ENCODE assay signal across 1 cellular context in the genomic region with DNA sequence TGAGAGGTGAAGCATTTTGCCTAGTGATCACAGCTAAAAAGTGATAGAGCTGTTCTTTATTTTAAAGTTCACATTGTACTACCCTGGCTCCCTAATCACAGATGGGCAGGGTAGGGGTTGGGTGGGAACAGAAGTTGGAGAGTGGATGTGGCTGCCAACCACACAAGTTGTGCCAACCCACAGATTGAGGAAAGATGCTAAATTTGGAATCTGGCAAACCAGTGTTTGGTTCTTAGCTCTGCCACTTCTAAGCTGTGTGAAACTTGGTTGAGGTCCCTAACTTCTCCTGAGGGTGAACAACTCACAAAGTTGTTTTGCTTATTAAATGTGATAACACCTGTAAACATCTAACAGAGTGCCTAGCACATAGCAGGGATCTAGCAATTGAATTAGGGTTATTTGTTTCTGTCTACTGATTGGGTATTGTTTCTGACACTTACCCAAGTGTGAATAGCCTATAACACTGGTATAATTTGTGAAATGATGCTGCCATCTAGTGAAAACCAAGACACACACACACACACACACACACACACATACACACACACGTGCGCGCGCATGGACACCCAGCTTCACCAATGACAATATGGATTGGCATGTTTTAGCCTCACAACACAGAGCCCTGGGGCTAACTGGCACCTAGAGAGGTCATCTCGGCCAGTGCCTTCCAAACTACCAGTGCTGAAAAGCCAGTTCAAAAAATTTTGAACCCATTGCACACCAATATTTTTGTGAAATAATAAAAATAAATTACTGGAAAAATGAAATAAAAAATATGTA.
TF ChIP-seq lines count a peak whose summit lies in the region.

No MANE protein-coding gene starts in this region.

TF ChIP-seq in HepG2, 621 proteins besides CTCF, POLR2A, EP300 and RAD21 (continued from another document and continues in another):
- TF ChIP-seq, protein P1, sequence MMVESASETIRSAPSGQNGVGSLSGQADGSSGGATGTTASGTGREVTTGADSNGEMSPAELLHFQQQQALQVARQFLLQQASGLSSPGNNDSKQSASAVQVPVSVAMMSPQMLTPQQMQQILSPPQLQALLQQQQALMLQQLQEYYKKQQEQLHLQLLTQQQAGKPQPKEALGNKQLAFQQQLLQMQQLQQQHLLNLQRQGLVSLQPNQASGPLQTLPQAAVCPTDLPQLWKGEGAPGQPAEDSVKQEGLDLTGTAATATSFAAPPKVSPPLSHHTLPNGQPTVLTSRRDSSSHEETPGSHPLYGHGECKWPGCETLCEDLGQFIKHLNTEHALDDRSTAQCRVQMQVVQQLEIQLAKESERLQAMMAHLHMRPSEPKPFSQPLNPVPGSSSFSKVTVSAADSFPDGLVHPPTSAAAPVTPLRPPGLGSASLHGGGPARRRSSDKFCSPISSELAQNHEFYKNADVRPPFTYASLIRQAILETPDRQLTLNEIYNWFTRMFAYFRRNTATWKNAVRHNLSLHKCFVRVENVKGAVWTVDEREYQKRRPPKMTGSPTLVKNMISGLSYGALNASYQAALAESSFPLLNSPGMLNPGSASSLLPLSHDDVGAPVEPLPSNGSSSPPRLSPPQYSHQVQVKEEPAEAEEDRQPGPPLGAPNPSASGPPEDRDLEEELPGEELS (CRISPR knock-in tag; IDR thresholded peaks at IDR 0.05), result peak; percentile 31; the same call in 1 of the 2 replicates
- TF ChIP-seq ZNF792 (CRISPR knock-in tag; IDR thresholded peaks at IDR 0.05) (no peak), ZMAT3 (CRISPR knock-in tag; conservative IDR thresholded peaks at IDR 0.05) (0 out of 2 replicates have a peak, but pooled peaks have one; percentile 36), SCMH1 (CRISPR knock-in tag; IDR thresholded peaks at IDR 0.05; ENCODE audit: borderline replicate concordance) (no peak), ZNF230 (CRISPR knock-in tag; IDR thresholded peaks at IDR 0.05) (peak; percentile 27; the same call in 1 of the 2 replicates), SAP130 (CRISPR knock-in tag; IDR thresholded peaks at IDR 0.05; ENCODE audit: low read depth) (peak; percentile 5; the same call in 1 of the 2 replicates), POLR2AphosphoS2 (IDR thresholded peaks at IDR 0.05; ENCODE audit: low read depth, low read length) (no peak), IRX3 (CRISPR knock-in tag; IDR thresholded peaks at IDR 0.05; ENCODE audit: borderline replicate concordance, low read depth) (no peak), STAG1 (CRISPR knock-in tag; IDR thresholded peaks at IDR 0.05) (peak; percentile 69), ZNF350 (CRISPR knock-in tag; IDR thresholded peaks at IDR 0.05; ENCODE audit: borderline replicate concordance, low read depth) (0 out of 2 replicates have a peak, but pooled peaks have one; percentile 26), MXI1 (IDR thresholded peaks at IDR 0.05; ENCODE audit: borderline replicate concordance, low read depth, low read length) (peak; percentile 19; the same call in 1 of the 3 replicates), ESRRA (CRISPR knock-in tag; IDR thresholded peaks at IDR 0.05; ENCODE audit: low read depth) (no peak), ZSCAN21 (CRISPR knock-in tag; IDR thresholded peaks at IDR 0.05; ENCODE audit: borderline replicate concordance) (no peak), KDM6A (CRISPR knock-in tag; IDR thresholded peaks at IDR 0.05; ENCODE audit: low read depth) (no peak), ZMYM4 (CRISPR knock-in tag; IDR thresholded peaks at IDR 0.05) (peak; percentile 75; the same call in 1 of the 2 replicates), ZBTB38 (CRISPR knock-in tag; IDR thresholded peaks at IDR 0.05) (no peak), JUND (CRISPR knock-in tag; IDR thresholded peaks at IDR 0.05) (no peak), HOXA3 (CRISPR knock-in tag; IDR thresholded peaks at IDR 0.05) (no peak), TBX3 (IDR thresholded peaks at IDR 0.05; ENCODE audit: borderline replicate concordance) (peak; percentile 30; the same call in 1 of the 2 replicates), FOXA3 (CRISPR knock-in tag; IDR thresholded peaks at IDR 0.05) (no peak), ZMYM3 (CRISPR knock-in tag; IDR thresholded peaks at IDR 0.05) (no peak), ATRX (CRISPR knock-in tag; IDR thresholded peaks at IDR 0.05; ENCODE audit: borderline replicate concordance) (no peak)
- TF ChIP-seq, protein P2, sequence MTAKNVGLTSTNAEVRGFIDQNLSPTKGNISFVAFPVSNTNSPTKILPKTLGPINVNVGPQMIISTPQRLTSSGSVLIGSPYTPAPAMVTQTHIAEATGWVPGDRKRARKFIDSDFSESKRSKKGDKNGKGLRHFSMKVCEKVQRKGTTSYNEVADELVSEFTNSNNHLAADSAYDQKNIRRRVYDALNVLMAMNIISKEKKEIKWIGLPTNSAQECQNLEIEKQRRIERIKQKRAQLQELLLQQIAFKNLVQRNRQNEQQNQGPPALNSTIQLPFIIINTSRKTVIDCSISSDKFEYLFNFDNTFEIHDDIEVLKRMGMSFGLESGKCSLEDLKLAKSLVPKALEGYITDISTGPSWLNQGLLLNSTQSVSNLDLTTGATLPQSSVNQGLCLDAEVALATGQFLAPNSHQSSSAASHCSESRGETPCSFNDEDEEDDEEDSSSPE (CRISPR knock-in tag; IDR thresholded peaks at IDR 0.05), result 0 out of 2 replicates have a peak, but pooled peaks have one; percentile 16
- TF ChIP-seq, protein P3, sequence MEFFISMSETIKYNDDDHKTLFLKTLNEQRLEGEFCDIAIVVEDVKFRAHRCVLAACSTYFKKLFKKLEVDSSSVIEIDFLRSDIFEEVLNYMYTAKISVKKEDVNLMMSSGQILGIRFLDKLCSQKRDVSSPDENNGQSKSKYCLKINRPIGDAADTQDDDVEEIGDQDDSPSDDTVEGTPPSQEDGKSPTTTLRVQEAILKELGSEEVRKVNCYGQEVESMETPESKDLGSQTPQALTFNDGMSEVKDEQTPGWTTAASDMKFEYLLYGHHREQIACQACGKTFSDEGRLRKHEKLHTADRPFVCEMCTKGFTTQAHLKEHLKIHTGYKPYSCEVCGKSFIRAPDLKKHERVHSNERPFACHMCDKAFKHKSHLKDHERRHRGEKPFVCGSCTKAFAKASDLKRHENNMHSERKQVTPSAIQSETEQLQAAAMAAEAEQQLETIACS (CRISPR knock-in tag; IDR thresholded peaks at IDR 0.05), result peak; percentile 71
- TF ChIP-seq, protein P4, sequence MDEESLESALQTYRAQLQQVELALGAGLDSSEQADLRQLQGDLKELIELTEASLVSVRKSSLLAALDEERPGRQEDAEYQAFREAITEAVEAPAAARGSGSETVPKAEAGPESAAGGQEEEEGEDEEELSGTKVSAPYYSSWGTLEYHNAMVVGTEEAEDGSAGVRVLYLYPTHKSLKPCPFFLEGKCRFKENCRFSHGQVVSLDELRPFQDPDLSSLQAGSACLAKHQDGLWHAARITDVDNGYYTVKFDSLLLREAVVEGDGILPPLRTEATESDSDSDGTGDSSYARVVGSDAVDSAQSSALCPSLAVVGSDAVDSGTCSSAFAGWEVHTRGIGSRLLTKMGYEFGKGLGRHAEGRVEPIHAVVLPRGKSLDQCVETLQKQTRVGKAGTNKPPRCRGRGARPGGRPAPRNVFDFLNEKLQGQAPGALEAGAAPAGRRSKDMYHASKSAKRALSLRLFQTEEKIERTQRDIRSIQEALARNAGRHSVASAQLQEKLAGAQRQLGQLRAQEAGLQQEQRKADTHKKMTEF (CRISPR knock-in tag; IDR thresholded peaks at IDR 0.05), result no peak
- TF ChIP-seq, protein P5, sequence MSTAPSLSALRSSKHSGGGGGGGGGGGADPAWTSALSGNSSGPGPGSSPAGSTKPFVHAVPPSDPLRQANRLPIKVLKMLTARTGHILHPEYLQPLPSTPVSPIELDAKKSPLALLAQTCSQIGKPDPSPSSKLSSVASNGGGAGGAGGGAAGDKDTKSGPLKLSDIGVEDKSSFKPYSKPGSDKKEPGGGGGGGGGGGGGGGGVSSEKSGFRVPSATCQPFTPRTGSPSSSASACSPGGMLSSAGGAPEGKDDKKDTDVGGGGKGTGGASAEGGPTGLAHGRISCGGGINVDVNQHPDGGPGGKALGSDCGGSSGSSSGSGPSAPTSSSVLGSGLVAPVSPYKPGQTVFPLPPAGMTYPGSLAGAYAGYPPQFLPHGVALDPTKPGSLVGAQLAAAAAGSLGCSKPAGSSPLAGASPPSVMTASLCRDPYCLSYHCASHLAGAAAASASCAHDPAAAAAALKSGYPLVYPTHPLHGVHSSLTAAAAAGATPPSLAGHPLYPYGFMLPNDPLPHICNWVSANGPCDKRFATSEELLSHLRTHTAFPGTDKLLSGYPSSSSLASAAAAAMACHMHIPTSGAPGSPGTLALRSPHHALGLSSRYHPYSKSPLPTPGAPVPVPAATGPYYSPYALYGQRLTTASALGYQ (CRISPR knock-in tag; IDR thresholded peaks at IDR 0.05), result no peak
- TF ChIP-seq, protein P6, sequence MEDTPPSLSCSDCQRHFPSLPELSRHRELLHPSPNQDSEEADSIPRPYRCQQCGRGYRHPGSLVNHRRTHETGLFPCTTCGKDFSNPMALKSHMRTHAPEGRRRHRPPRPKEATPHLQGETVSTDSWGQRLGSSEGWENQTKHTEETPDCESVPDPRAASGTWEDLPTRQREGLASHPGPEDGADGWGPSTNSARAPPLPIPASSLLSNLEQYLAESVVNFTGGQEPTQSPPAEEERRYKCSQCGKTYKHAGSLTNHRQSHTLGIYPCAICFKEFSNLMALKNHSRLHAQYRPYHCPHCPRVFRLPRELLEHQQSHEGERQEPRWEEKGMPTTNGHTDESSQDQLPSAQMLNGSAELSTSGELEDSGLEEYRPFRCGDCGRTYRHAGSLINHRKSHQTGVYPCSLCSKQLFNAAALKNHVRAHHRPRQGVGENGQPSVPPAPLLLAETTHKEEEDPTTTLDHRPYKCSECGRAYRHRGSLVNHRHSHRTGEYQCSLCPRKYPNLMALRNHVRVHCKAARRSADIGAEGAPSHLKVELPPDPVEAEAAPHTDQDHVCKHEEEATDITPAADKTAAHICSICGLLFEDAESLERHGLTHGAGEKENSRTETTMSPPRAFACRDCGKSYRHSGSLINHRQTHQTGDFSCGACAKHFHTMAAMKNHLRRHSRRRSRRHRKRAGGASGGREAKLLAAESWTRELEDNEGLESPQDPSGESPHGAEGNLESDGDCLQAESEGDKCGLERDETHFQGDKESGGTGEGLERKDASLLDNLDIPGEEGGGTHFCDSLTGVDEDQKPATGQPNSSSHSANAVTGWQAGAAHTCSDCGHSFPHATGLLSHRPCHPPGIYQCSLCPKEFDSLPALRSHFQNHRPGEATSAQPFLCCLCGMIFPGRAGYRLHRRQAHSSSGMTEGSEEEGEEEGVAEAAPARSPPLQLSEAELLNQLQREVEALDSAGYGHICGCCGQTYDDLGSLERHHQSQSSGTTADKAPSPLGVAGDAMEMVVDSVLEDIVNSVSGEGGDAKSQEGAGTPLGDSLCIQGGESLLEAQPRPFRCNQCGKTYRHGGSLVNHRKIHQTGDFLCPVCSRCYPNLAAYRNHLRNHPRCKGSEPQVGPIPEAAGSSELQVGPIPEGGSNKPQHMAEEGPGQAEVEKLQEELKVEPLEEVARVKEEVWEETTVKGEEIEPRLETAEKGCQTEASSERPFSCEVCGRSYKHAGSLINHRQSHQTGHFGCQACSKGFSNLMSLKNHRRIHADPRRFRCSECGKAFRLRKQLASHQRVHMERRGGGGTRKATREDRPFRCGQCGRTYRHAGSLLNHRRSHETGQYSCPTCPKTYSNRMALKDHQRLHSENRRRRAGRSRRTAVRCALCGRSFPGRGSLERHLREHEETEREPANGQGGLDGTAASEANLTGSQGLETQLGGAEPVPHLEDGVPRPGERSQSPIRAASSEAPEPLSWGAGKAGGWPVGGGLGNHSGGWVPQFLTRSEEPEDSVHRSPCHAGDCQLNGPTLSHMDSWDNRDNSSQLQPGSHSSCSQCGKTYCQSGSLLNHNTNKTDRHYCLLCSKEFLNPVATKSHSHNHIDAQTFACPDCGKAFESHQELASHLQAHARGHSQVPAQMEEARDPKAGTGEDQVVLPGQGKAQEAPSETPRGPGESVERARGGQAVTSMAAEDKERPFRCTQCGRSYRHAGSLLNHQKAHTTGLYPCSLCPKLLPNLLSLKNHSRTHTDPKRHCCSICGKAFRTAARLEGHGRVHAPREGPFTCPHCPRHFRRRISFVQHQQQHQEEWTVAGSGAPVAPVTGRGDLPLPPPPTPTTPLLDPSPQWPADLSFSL (CRISPR knock-in tag; IDR thresholded peaks at IDR 0.05), result peak; percentile 89
- TF ChIP-seq, protein P7, sequence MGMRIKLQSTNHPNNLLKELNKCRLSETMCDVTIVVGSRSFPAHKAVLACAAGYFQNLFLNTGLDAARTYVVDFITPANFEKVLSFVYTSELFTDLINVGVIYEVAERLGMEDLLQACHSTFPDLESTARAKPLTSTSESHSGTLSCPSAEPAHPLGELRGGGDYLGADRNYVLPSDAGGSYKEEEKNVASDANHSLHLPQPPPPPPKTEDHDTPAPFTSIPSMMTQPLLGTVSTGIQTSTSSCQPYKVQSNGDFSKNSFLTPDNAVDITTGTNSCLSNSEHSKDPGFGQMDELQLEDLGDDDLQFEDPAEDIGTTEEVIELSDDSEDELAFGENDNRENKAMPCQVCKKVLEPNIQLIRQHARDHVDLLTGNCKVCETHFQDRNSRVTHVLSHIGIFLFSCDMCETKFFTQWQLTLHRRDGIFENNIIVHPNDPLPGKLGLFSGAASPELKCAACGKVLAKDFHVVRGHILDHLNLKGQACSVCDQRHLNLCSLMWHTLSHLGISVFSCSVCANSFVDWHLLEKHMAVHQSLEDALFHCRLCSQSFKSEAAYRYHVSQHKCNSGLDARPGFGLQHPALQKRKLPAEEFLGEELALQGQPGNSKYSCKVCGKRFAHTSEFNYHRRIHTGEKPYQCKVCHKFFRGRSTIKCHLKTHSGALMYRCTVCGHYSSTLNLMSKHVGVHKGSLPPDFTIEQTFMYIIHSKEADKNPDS (CRISPR knock-in tag; IDR thresholded peaks at IDR 0.05), result no peak
- TF ChIP-seq, protein P8, sequence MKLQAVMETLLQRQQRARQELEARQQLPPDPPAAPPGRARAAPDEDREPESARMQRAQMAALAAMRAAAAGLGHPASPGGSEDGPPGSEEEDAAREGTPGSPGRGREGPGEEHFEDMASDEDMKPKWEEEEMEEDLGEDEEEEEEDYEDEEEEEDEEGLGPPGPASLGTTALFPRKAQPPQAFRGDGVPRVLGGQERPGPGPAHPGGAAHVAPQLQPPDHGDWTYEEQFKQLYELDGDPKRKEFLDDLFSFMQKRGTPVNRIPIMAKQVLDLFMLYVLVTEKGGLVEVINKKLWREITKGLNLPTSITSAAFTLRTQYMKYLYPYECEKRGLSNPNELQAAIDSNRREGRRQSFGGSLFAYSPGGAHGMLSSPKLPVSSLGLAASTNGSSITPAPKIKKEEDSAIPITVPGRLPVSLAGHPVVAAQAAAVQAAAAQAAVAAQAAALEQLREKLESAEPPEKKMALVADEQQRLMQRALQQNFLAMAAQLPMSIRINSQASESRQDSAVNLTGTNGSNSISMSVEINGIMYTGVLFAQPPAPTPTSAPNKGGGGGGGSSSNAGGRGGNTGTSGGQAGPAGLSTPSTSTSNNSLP (IDR thresholded peaks at IDR 0.05; ENCODE audit: low read depth, low read length), result no peak
- TF ChIP-seq, protein P9, sequence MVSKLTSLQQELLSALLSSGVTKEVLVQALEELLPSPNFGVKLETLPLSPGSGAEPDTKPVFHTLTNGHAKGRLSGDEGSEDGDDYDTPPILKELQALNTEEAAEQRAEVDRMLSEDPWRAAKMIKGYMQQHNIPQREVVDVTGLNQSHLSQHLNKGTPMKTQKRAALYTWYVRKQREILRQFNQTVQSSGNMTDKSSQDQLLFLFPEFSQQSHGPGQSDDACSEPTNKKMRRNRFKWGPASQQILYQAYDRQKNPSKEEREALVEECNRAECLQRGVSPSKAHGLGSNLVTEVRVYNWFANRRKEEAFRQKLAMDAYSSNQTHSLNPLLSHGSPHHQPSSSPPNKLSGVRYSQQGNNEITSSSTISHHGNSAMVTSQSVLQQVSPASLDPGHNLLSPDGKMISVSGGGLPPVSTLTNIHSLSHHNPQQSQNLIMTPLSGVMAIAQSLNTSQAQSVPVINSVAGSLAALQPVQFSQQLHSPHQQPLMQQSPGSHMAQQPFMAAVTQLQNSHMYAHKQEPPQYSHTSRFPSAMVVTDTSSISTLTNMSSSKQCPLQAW (CRISPR knock-in tag; IDR thresholded peaks at IDR 0.05), result peak; percentile 57; the same call in 1 of the 2 replicates
- TF ChIP-seq, protein P10, sequence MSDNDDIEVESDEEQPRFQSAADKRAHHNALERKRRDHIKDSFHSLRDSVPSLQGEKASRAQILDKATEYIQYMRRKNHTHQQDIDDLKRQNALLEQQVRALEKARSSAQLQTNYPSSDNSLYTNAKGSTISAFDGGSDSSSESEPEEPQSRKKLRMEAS (IDR thresholded peaks at IDR 0.05), result peak; percentile 63
